Comparison of ENCODE assay signal across 9 cellular contexts in genomic region chr14:103273145-103273846, GRCh38.
DNase-seq lines count a peak whose midpoint lies in the region; ATAC-seq and TF ChIP-seq lines count a peak whose summit lies in the region.
"Had no signal": no experiment of that assay in that cellular context is flagged by ENCODE, and none has a peak within 500 bp of the region (broad histone marks: within the 10 kb centered on the region; RNA-seq: fewer than 3 reads in every experiment).

No MANE protein-coding gene starts in this region.

- no peak for ATAC-seq in HG03175 (IDR thresholded peaks at IDR 0.05; ENCODE audit: unreplicated experiment)

- H3K4me3 ChIP-seq in GM23248 = peak overlapping the region; percentile 48
- H3K4me3 ChIP-seq in epithelial cell of esophagus (ENCODE audit: low read length) = peak overlapping the region; percentile 19
- H3K4me3 ChIP-seq in lower leg skin (ENCODE audit: low read depth, poor library complexity, severe bottlenecking) = peak overlapping the region; percentile 14
- H3K4me3 ChIP-seq in skeletal muscle tissue (ENCODE audit: low read length in 3 of 3) = peak overlapping the region; percentile 7 to 58 (median 9)
- no peak overlapping the region for H3K4me3 ChIP-seq in A673 (ENCODE audit: low read depth, low read length, poor library complexity, severe bottlenecking)

- BruUV-seq in A673 (replicated peaks; lab: Mats Ljungman, UMichigan) = no TSS peak

- POLR2A ChIA-PET in A673 (lab: Charles Lee; ENCODE audit: low non-redundant PET) = no interaction called here

- H3K27ac ChIP-seq in GM23248 (no peak overlapping the region), skeletal muscle tissue (ENCODE audit: low read depth, low read length) (no peak overlapping the region), A673 (ENCODE audit: low read depth, low read length, poor library complexity, severe bottlenecking) (no peak overlapping the region)

- no peaks in the 10 kb centered on the region for H4K20me1 ChIP-seq in GM23248 (ENCODE audit: insufficient read depth)

- peak overlapping the region; percentile 67 for H2AFZ ChIP-seq in GM23248

- CTCF ChIA-PET in A673 (lab: Charles Lee) = no interaction called here

- WGBS in GM23248 (ENCODE audit: low coverage in 1 of 2, low lambda C conversion rate in 2 of 2, missing lambda C conversion rate in 2 of 2), 2 experiments = 7 to 8% methylated on average over 68 to 70 of the region's 70 CpGs
- 9 to 13% methylated on average over 37 to 46 of the region's 70 CpGs for WGBS in lower leg skin, 2 donors

- peak overlapping the region; percentile 21; the same call in 1 of the 2 replicates for H3K9ac ChIP-seq in GM23248
- H3K9ac ChIP-seq in skeletal muscle tissue (ENCODE audit: low read depth in 1 of 3, low read length in 3 of 3) = peak overlapping the region in 2 of 3 donors; percentile 54 to 57

- peak; percentile 23 for DNase-seq in GM23248
- no peak for DNase-seq in epithelial cell of esophagus (ENCODE audit: low read depth)
- peak in 1 of 2 donors; percentile 83 for DNase-seq in lower leg skin (ENCODE audit: low spot score in 2 of 2)
- DNase-seq in A673 (ENCODE audit: low spot score) = no peak
- DNase-seq in SW480 (ENCODE audit: low spot score) = no peak
- no peak for DNase-seq in SIG-M5 (lab: John Stamatoyannopoulos, UW)
- DNase-seq: DND-41 had no signal

- H3K9me2 ChIP-seq in GM23248 (ENCODE audit: insufficient read depth) = no peaks in the 10 kb centered on the region

- no peaks in the 10 kb centered on the region for H3F3A ChIP-seq in GM23248 (ENCODE audit: insufficient read depth)

- H3K4me1 ChIP-seq in GM23248 (ENCODE audit: insufficient read depth) (no peaks in the 10 kb centered on the region), skeletal muscle tissue (ENCODE audit: control insufficient read depth in 3 of 3, insufficient read depth in 3 of 3, low read length in 3 of 3) (peaks cover 5 to 10% (median 7%) of the 10 kb centered on the region in 3 donors), A673 (ENCODE audit: insufficient read depth, low read length, poor library complexity, severe bottlenecking) (no peaks in the 10 kb centered on the region)

- in situ Hi-C loops in GM23248 (cut with MboI) = no loop called here

- H3K36me3 ChIP-seq in GM23248 (ENCODE audit: low read depth) (no peaks in the 10 kb centered on the region), skeletal muscle tissue (ENCODE audit: control insufficient read depth in 3 of 3, insufficient read depth in 3 of 3, low read length in 3 of 3) (no peaks in the 10 kb centered on the region), A673 (ENCODE audit: insufficient read depth, low read length, poor library complexity, severe bottlenecking) (no peaks in the 10 kb centered on the region)

- peak overlapping the region; percentile 62 for H3K4me2 ChIP-seq in GM23248 (ENCODE audit: unreplicated experiment)

- TF ChIP-seq POLR2A in lower leg skin (IDR thresholded peaks at IDR 0.05) = no peak

- no peaks in the 10 kb centered on the region for H3K79me2 ChIP-seq in GM23248 (ENCODE audit: insufficient read depth)

- H3K9me3 ChIP-seq in GM23248 (ENCODE audit: low read depth) (no peaks in the 10 kb centered on the region), skeletal muscle tissue (ENCODE audit: control insufficient read depth in 3 of 3, low read length in 3 of 3) (no peaks in the 10 kb centered on the region), A673 (ENCODE audit: low read depth, low read length, poor library complexity, severe bottlenecking) (no peaks in the 10 kb centered on the region)

- intact Hi-C loops in lower leg skin (cut with DNase I; ENCODE audit: low total_unique reads) = no loop called here
- intact Hi-C loops in A673 (cut with micrococcal nuclease; ENCODE audit: unreplicated experiment) = no loop called here

- TF ChIP-seq CTCF in epithelial cell of esophagus (IDR thresholded peaks at IDR 0.05; ENCODE audit: insufficient read depth, low read depth, low read length, missing control alignments) = no peak
- no peak for TF ChIP-seq CTCF in lower leg skin (IDR thresholded peaks at IDR 0.05)
- no peak for TF ChIP-seq CTCF in A673 (conservative IDR thresholded peaks at IDR 0.05; ENCODE audit: low read depth, low read length)

- peaks cover 41% of the 10 kb centered on the region for H3K27me3 ChIP-seq in GM23248 (replicated peaks; ENCODE audit: insufficient read depth)
- peaks cover 19 to 46% (median 36%) of the 10 kb centered on the region in 3 donors for H3K27me3 ChIP-seq in skeletal muscle tissue (ENCODE audit: control insufficient read depth in 3 of 3, insufficient read depth in 3 of 3, low read length in 3 of 3)
- H3K27me3 ChIP-seq in A673 (replicated peaks; ENCODE audit: insufficient read depth, low read depth, low read length, poor library complexity) = no peaks in the 10 kb centered on the region
